ENCODE assay signal across 29 cellular contexts in the genomic region with DNA sequence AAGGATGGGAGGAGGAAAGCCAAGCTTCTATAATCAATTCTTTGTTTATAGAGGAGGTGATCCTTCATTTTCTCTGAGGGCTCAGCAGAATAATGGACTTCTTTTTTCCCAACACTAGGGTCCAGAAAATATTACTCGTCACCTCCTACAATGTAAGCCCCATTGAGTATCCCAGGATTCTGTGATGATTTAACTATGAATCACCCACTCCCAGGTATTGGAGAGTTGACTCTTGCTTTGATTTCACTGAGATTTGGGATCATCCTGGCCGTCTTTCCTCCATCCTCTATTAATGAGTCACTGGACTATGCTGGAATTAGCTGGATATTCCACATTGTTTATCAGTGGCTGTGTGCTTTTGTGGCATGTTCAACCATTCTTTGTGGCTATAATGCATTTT.
"Had no signal": no experiment of that assay in that cellular context is flagged by ENCODE, and none has a peak within 500 bp of the region (broad histone marks: within the 10 kb centered on the region; RNA-seq: fewer than 3 reads in every experiment).

No MANE protein-coding gene starts in this region.

- DNase-seq: activated CD4-positive, alpha-beta memory T cell treated with anti-CD3 and anti-CD28 coated beads, Interleukin-2, amount 10 ng/mL, durations not matched to agents 7 days and 5 days; activated CD4-positive, alpha-beta T cell treated with anti-CD3 and anti-CD28 coated beads for 1 hour; activated CD4-positive, alpha-beta T cell treated with anti-CD3 and anti-CD28 coated beads for 4 hours; activated CD4-positive, alpha-beta T cell treated with anti-CD3 and anti-CD28 coated beads, Interleukin-2, amount 10 ng/mL, durations not matched to agents 7 days and 5 days; activated CD4-positive, alpha-beta T cell treated with anti-CD3 and anti-CD28 coated beads, Interleukin-2, amount 50 U/mL, for 4 hours; activated CD8-positive, alpha-beta memory T cell treated with anti-CD3 and anti-CD28 coated beads, Interleukin-2, amount 50 U/mL, for 48 hours; activated effector memory CD4-positive, alpha-beta T cell treated with Interleukin-2 at 50 U/mL for 16 hours; activated gamma-delta T cell treated with Interleukin-2 at 50 U/mL for 16 hours; activated naive CD4-positive, alpha-beta T cell treated with anti-CD3 and anti-CD28 coated beads, Interleukin-2, amount 50 U/mL, for 16 hours; activated naive CD4-positive, alpha-beta T cell treated with Interleukin-2 at 50 U/mL for 16 hours; activated T-cell treated with anti-CD3 and anti-CD28 coated beads for 4 hours; activated T-cell treated with anti-CD3 and anti-CD28 coated beads, Interleukin-2, amount 50 U/mL, for 4 hours; amniotic stem cell; anterior cingulate cortex; body of pancreas; caudate nucleus; cortex of kidney; dermis blood vessel endothelial cell; effector CD4-positive, alpha-beta T cell; effector memory CD8-positive, alpha-beta T cell; erythroblast; foreskin keratinocyte; gastrocnemius medialis; glutamatergic neuron; heart left ventricle; T-helper 2 cell had no signal

- FAIRE-seq: colon had no signal

- ATAC-seq: activated T-cell treated with anti-CD3 and anti-CD28 coated beads, Interleukin-2, amount 50 U/mL, for 4 hours; activated T-helper 17 cell treated with anti-CD3 and anti-CD28 coated beads, Interleukin-2, amount 50 U/mL, for 72 hours; body of pancreas; effector memory CD8-positive, alpha-beta T cell; foreskin keratinocyte; gastrocnemius medialis; heart left ventricle; WTC11 had no signal
